In the genomic region with DNA sequence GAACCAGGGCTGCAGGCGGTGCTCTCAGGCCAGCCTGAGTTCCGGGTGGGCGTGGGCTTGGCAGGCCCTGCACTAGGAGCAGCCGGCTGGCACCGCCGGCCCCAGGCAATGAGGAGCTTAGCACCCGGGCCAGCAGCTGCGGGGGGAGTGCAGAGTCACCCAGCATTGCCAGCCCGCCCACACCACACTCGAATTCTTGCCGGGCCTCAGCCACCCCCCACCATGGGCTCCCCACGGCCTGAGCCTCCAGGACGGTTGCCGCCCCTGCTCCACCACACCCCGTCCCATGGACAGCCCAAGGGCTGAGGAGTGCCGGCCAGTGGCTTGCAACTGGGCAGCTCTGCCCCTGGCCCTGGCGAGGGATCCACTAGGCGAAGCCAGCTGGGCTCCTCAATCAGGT, we compare ENCODE assay signal across 32 cellular contexts.
"Had no signal": no experiment of that assay in that cellular context is flagged by ENCODE, and none has a peak within 500 bp of the region (broad histone marks: within the 10 kb centered on the region; RNA-seq: fewer than 3 reads in every experiment).

No MANE protein-coding gene starts in this region.

- H3K4me3 ChIP-seq: ascending aorta, breast epithelium, PC-9 had no signal

- H3K27ac ChIP-seq: ascending aorta, breast epithelium, KMS-11, PC-9, RWPE1, WERI-Rb-1 had no signal

- H3K4me1 ChIP-seq: ascending aorta, breast epithelium had no signal

- H2AFZ ChIP-seq: PC-9 had no signal

- H3K36me3 ChIP-seq: ascending aorta, breast epithelium, WERI-Rb-1 had no signal

- DNase-seq: activated CD4-positive, alpha-beta memory T cell treated with anti-CD3 and anti-CD28 coated beads, Interleukin-2, amount 10 ng/mL, durations not matched to agents 7 days and 5 days; activated CD4-positive, alpha-beta T cell treated with anti-CD3 and anti-CD28 coated beads for 1 hour; activated CD4-positive, alpha-beta T cell treated with anti-CD3 and anti-CD28 coated beads for 48 hours; activated CD4-positive, CD25-positive, alpha-beta regulatory T cell; activated CD8-positive, alpha-beta memory T cell treated with anti-CD3 and anti-CD28 coated beads for 24 hours; activated CD8-positive, alpha-beta memory T cell treated with anti-CD3 and anti-CD28 coated beads, Interleukin-2, amount 10 ng/mL, durations not matched to agents 7 days and 5 days; activated CD8-positive, alpha-beta memory T cell treated with anti-CD3 and anti-CD28 coated beads, Interleukin-2, amount 50 U/mL, for 48 hours; activated effector memory CD4-positive, alpha-beta T cell treated with anti-CD3 and anti-CD28 coated beads, Interleukin-2, amount 50 U/mL, for 16 hours; activated naive CD4-positive, alpha-beta T cell; activated naive CD4-positive, alpha-beta T cell treated with anti-CD3 and anti-CD28 coated beads, Interleukin-2, amount 50 U/mL, for 16 hours; activated naive CD8-positive, alpha-beta T cell treated with anti-CD3 and anti-CD28 coated beads for 36 hours; activated T-cell treated with anti-CD3 and anti-CD28 coated beads, Interleukin-2, amount 50 U/mL, for 72 hours; amniotic stem cell; MM.1S; MV-4-11; NCI-H1092; NCI-H1436 treated with DMSO at 0.1 percent for 48 hours; NCI-H1694 treated with DMSO at 0.1 percent for 48 hours; NCI-H2029; NCI-H510A; NCI-H526; NCI-H748 treated with DMSO at 0.1 percent for 48 hours; NK-92 treated with Interleukin-12 subunit alpha and Interleukin-12 subunit beta, amount 100 ng/mL, for 24 hours; PC-9; T1000; WERI-Rb-1 had no signal

- H3K9me3 ChIP-seq: ascending aorta had no signal

- H3K27me3 ChIP-seq: ascending aorta, breast epithelium had no signal

- H3K9ac ChIP-seq: KMS-11 had no signal

- ATAC-seq: activated CD8-positive, alpha-beta memory T cell treated with anti-CD3 and anti-CD28 coated beads, Interleukin-2, amount 10 ng/mL, durations not matched to agents 7 days and 5 days; activated T-cell treated with anti-CD3 and anti-CD28 coated beads, Interleukin-2, amount 50 U/mL, for 72 hours; activated T-helper 17 cell treated with anti-CD3 and anti-CD28 coated beads, Interleukin-2, amount 50 U/mL, for 72 hours; Right ventricle myocardium inferior had no signal

- H3K4me2 ChIP-seq: KMS-11, PC-9 had no signal
